In genomic region chr3:108255131-108255530, GRCh38 we compare ENCODE assay signal across 35 cellular contexts. TPM values are rescaled to one million over a fixed set of nuclear protein-coding genes. Genes with fewer than 3 reads are reported as not detected.
"Had no signal": no experiment of that assay in that cellular context is flagged by ENCODE, and none has a peak within 500 bp of the region (broad histone marks: within the 10 kb centered on the region; RNA-seq: fewer than 3 reads in every experiment).

No MANE protein-coding gene starts in this region.

- H3K27ac ChIP-seq: adrenal gland, ascending aorta, body of pancreas, brain microvascular endothelial cell, breast epithelium, cardiac muscle cell had no signal

- ATAC-seq: activated naive CD4-positive, alpha-beta T cell treated with anti-CD3 and anti-CD28 coated beads, Interleukin-2, amount 50 U/mL, for 72 hours; activated naive CD8-positive, alpha-beta T cell treated with anti-CD3 and anti-CD28 coated beads, Interleukin-2, amount 50 U/mL, for 24 hours; activated T-cell treated with anti-CD3 and anti-CD28 coated beads, Interleukin-2, amount 50 U/mL, for 4 hours; activated T-cell treated with anti-CD3 and anti-CD28 coated beads, Interleukin-2, amount 50 U/mL, for 72 hours; activated T-helper 17 cell treated with anti-CD3 and anti-CD28 coated beads, Interleukin-2, amount 50 U/mL, for 72 hours; body of pancreas had no signal

- DNase-seq: activated effector memory CD4-positive, alpha-beta T cell treated with anti-CD3 and anti-CD28 coated beads, Interleukin-2, amount 50 U/mL, for 16 hours; activated effector memory CD4-positive, alpha-beta T cell treated with Interleukin-2 at 50 U/mL for 16 hours; activated gamma-delta T cell; activated gamma-delta T cell treated with Interleukin-2 at 50 U/mL for 16 hours; activated naive CD4-positive, alpha-beta T cell; activated naive CD4-positive, alpha-beta T cell treated with anti-CD3 and anti-CD28 coated beads for 36 hours; activated naive CD4-positive, alpha-beta T cell treated with anti-CD3 and anti-CD28 coated beads, Interleukin-2, amount 10 ng/mL, durations not matched to agents 7 days and 5 days; activated naive CD4-positive, alpha-beta T cell treated with anti-CD3 and anti-CD28 coated beads, Interleukin-2, amount 50 U/mL, for 16 hours; activated naive CD4-positive, alpha-beta T cell treated with Interleukin-2 at 50 U/mL for 16 hours; activated naive CD8-positive, alpha-beta T cell treated with anti-CD3 and anti-CD28 coated beads for 36 hours; activated naive CD8-positive, alpha-beta T cell treated with anti-CD3 and anti-CD28 coated beads, Interleukin-2, amount 10 ng/mL, durations not matched to agents 7 days and 5 days; activated naive CD8-positive, alpha-beta T cell treated with anti-CD3 and anti-CD28 coated beads, Interleukin-2, amount 50 U/mL, for 24 hours; activated T-cell treated with anti-CD3 and anti-CD28 coated beads, Interleukin-2, amount 50 U/mL, for 1 hour; activated T-cell treated with anti-CD3 and anti-CD28 coated beads, Interleukin-2, amount 50 U/mL, for 24 hours; activated T-cell treated with anti-CD3 and anti-CD28 coated beads, Interleukin-2, amount 50 U/mL, for 4 hours; activated T-cell treated with anti-CD3 and anti-CD28 coated beads, Interleukin-2, amount 50 U/mL, for 48 hours; activated T-cell treated with anti-CD3 and anti-CD28 coated beads, Interleukin-2, amount 50 U/mL, for 72 hours; adrenal gland; amniotic stem cell; amygdala; anterior cingulate cortex; aorta; body of pancreas; brain microvascular endothelial cell; caudate nucleus; central memory CD4-positive, alpha-beta T cell; cerebellar nuclear complex had no signal

- H3K36me3 ChIP-seq: adrenal gland, ascending aorta, brain microvascular endothelial cell, breast epithelium, cardiac muscle cell had no signal

- FAIRE-seq: astrocyte, bronchial epithelial cell had no signal

- H3K9me3 ChIP-seq: adrenal gland, ascending aorta, body of pancreas, breast epithelium had no signal

- H3K27me3 ChIP-seq: adrenal gland, ascending aorta, body of pancreas, brain microvascular endothelial cell, breast epithelium, cardiac muscle cell had no signal

- H3K4me3 ChIP-seq: adrenal gland, ascending aorta, body of pancreas, breast epithelium, cardiac muscle cell had no signal

- H3K4me1 ChIP-seq: adrenal gland, ascending aorta, breast epithelium had no signal

RNA-seq across cellular contexts. Expression of gene HHLA2, which starts 41.2 kb away (rescaled TPM):
- total RNA-seq: adrenal gland, aorta, ascending aorta, astrocyte, bronchial epithelial cell, cardiac septum had no signal
- polyA plus RNA-seq: cardiac muscle cell had no signal
